Comparison of ENCODE assay signal across 34 cellular contexts in genomic region chr3:159926573-159926972, GRCh38.
"Had no signal": no experiment of that assay in that cellular context is flagged by ENCODE, and none has a peak within 500 bp of the region (broad histone marks: within the 10 kb centered on the region; RNA-seq: fewer than 3 reads in every experiment).

No MANE protein-coding gene starts in this region.

- H3K4me1 ChIP-seq: adrenal gland, breast epithelium had no signal

- H3K4me3 Mint-ChIP-seq: activated CD4-positive, alpha-beta memory T cell treated with anti-CD3 and anti-CD28 coated beads for 36 hours; activated CD4-positive, alpha-beta T cell treated with anti-CD3 and anti-CD28 coated beads for 36 hours; activated CD4-positive, alpha-beta T cell treated with anti-CD3 and anti-CD28 coated beads, Interleukin-2, amount 10 ng/mL, durations not matched to agents 24 days and 14 days; activated CD8-positive, alpha-beta memory T cell treated with anti-CD3 and anti-CD28 coated beads, Interleukin-2, amount 10 ng/mL, durations not matched to agents 7 days and 5 days; activated CD8-positive, alpha-beta T cell treated with anti-CD3 and anti-CD28 coated beads, Interleukin-2, amount 10 ng/mL, durations not matched to agents 7 days and 5 days; activated naive CD4-positive, alpha-beta T cell treated with anti-CD3 and anti-CD28 coated beads for 36 hours; activated naive CD4-positive, alpha-beta T cell treated with anti-CD3 and anti-CD28 coated beads, Interleukin-2, amount 50 U/mL, for 24 hours; activated naive CD8-positive, alpha-beta T cell treated with anti-CD3 and anti-CD28 coated beads for 36 hours; activated naive CD8-positive, alpha-beta T cell treated with anti-CD3 and anti-CD28 coated beads, Interleukin-2, amount 50 U/mL, for 24 hours; activated T-helper 1 cell treated with anti-CD3 and anti-CD28 coated beads, Interleukin-12 subunit alpha, Interleukin-12 subunit beta, Interleukin-2, Interleukin-4 antibody, amounts not matched to agents 30 ng/mL and 10 ng/mL and 1 ng/mL, durations not matched to agents 14 hours and 24 hours and 36 hours; effector memory CD8-positive, alpha-beta T cell had no signal

- H3K36me3 Mint-ChIP-seq: activated CD4-positive, alpha-beta memory T cell treated with anti-CD3 and anti-CD28 coated beads for 36 hours; activated CD8-positive, alpha-beta memory T cell treated with anti-CD3 and anti-CD28 coated beads, Interleukin-2, amount 10 ng/mL, durations not matched to agents 7 days and 5 days; activated naive CD4-positive, alpha-beta T cell treated with anti-CD3 and anti-CD28 coated beads, Interleukin-2, amount 50 U/mL, for 24 hours; activated naive CD8-positive, alpha-beta T cell treated with anti-CD3 and anti-CD28 coated beads for 36 hours had no signal

- H3K4me1 Mint-ChIP-seq: activated naive CD4-positive, alpha-beta T cell treated with anti-CD3 and anti-CD28 coated beads, Interleukin-2, amount 50 U/mL, for 24 hours had no signal

- H3K27me3 ChIP-seq: adrenal gland, body of pancreas, breast epithelium, cardiac muscle cell, esophagus squamous epithelium had no signal

- DNase-seq: activated CD4-positive, alpha-beta memory T cell treated with anti-CD3 and anti-CD28 coated beads for 36 hours; activated CD4-positive, alpha-beta T cell treated with anti-CD3 and anti-CD28 coated beads for 36 hours; activated CD4-positive, alpha-beta T cell treated with anti-CD3 and anti-CD28 coated beads, Interleukin-2, amount 10 ng/mL, durations not matched to agents 24 days and 14 days; activated CD4-positive, CD25-positive, alpha-beta regulatory T cell; activated CD4-positive, CD25-positive, alpha-beta regulatory T cell treated with anti-CD3 and anti-CD28 coated beads, Interleukin-2, amount 50 U/mL, for 72 hours; activated CD8-positive, alpha-beta memory T cell treated with anti-CD3 and anti-CD28 coated beads, Interleukin-2, amount 10 ng/mL, durations not matched to agents 7 days and 5 days; activated CD8-positive, alpha-beta memory T cell treated with anti-CD3 and anti-CD28 coated beads, Interleukin-2, amount 50 U/mL, for 4 hours; activated CD8-positive, alpha-beta T cell treated with anti-CD3 and anti-CD28 coated beads, Interleukin-2, amount 10 ng/mL, durations not matched to agents 7 days and 5 days; activated effector memory CD4-positive, alpha-beta T cell treated with anti-CD3 and anti-CD28 coated beads, Interleukin-2, amount 50 U/mL, for 16 hours; activated naive CD4-positive, alpha-beta T cell treated with anti-CD3 and anti-CD28 coated beads for 36 hours; activated naive CD8-positive, alpha-beta T cell treated with anti-CD3 and anti-CD28 coated beads for 36 hours; activated naive CD8-positive, alpha-beta T cell treated with anti-CD3 and anti-CD28 coated beads, Interleukin-2, amount 50 U/mL, for 24 hours; activated T-cell treated with anti-CD3 and anti-CD28 coated beads, Interleukin-2, amount 50 U/mL, for 1 hour; activated T-cell treated with anti-CD3 and anti-CD28 coated beads, Interleukin-2, amount 50 U/mL, for 48 hours; adrenal gland; amygdala; aorta; body of pancreas; central memory CD4-positive, alpha-beta T cell; cerebellar nuclear complex; dermis blood vessel endothelial cell; effector CD4-positive, alpha-beta T cell; effector memory CD8-positive, alpha-beta T cell; erythroblast; esophagus squamous epithelium; foreskin fibroblast; head of caudate nucleus; T-helper 2 cell had no signal

- H3K4me3 ChIP-seq: adrenal gland, body of pancreas, breast epithelium, cardiac muscle cell, coronary artery, esophagus squamous epithelium had no signal

- H3K36me3 ChIP-seq: adrenal gland, breast epithelium, cardiac muscle cell, esophagus squamous epithelium had no signal

- H3K27ac Mint-ChIP-seq: activated CD4-positive, alpha-beta memory T cell treated with anti-CD3 and anti-CD28 coated beads for 36 hours; activated CD4-positive, alpha-beta T cell treated with anti-CD3 and anti-CD28 coated beads for 36 hours; activated CD4-positive, alpha-beta T cell treated with anti-CD3 and anti-CD28 coated beads, Interleukin-2, amount 10 ng/mL, durations not matched to agents 24 days and 14 days; activated CD8-positive, alpha-beta memory T cell treated with anti-CD3 and anti-CD28 coated beads, Interleukin-2, amount 10 ng/mL, durations not matched to agents 7 days and 5 days; activated CD8-positive, alpha-beta T cell treated with anti-CD3 and anti-CD28 coated beads, Interleukin-2, amount 10 ng/mL, durations not matched to agents 7 days and 5 days; activated naive CD4-positive, alpha-beta T cell treated with anti-CD3 and anti-CD28 coated beads for 36 hours; activated naive CD4-positive, alpha-beta T cell treated with anti-CD3 and anti-CD28 coated beads, Interleukin-2, amount 50 U/mL, for 24 hours; activated naive CD8-positive, alpha-beta T cell treated with anti-CD3 and anti-CD28 coated beads for 36 hours; activated naive CD8-positive, alpha-beta T cell treated with anti-CD3 and anti-CD28 coated beads, Interleukin-2, amount 50 U/mL, for 24 hours; activated T-helper 1 cell treated with anti-CD3 and anti-CD28 coated beads, Interleukin-12 subunit alpha, Interleukin-12 subunit beta, Interleukin-2, Interleukin-4 antibody, amounts not matched to agents 30 ng/mL and 10 ng/mL and 1 ng/mL, durations not matched to agents 14 hours and 24 hours and 36 hours; activated T-helper 2 cell treated with anti-CD3 and anti-CD28 coated beads, Interferon-gamma antibody, Interleukin-2, Interleukin-4, amounts not matched to agents 10 μg/mL and 5 μg/mL and 100 μg/mL, durations not matched to agents 14 hours and 24 hours and 36 hours; effector memory CD8-positive, alpha-beta T cell had no signal

- ATAC-seq: activated CD4-positive, alpha-beta T cell treated with anti-CD3 and anti-CD28 coated beads for 36 hours; activated CD8-positive, alpha-beta memory T cell treated with anti-CD3 and anti-CD28 coated beads, Interleukin-2, amount 10 ng/mL, durations not matched to agents 7 days and 5 days; activated CD8-positive, alpha-beta T cell treated with anti-CD3 and anti-CD28 coated beads, Interleukin-2, amount 10 ng/mL, durations not matched to agents 7 days and 5 days; activated naive CD8-positive, alpha-beta T cell treated with anti-CD3 and anti-CD28 coated beads, Interleukin-2, amount 50 U/mL, for 24 hours; body of pancreas; effector memory CD8-positive, alpha-beta T cell had no signal

- H3K27ac ChIP-seq: adrenal gland, body of pancreas, breast epithelium, cardiac muscle cell, coronary artery, esophagus squamous epithelium had no signal

- H3K9me3 Mint-ChIP-seq: activated CD4-positive, alpha-beta memory T cell treated with anti-CD3 and anti-CD28 coated beads for 36 hours; activated naive CD4-positive, alpha-beta T cell treated with anti-CD3 and anti-CD28 coated beads for 36 hours; activated naive CD4-positive, alpha-beta T cell treated with anti-CD3 and anti-CD28 coated beads, Interleukin-2, amount 50 U/mL, for 24 hours; activated naive CD8-positive, alpha-beta T cell treated with anti-CD3 and anti-CD28 coated beads for 36 hours; activated naive CD8-positive, alpha-beta T cell treated with anti-CD3 and anti-CD28 coated beads, Interleukin-2, amount 50 U/mL, for 24 hours; activated T-helper 1 cell treated with anti-CD3 and anti-CD28 coated beads, Interleukin-12 subunit alpha, Interleukin-12 subunit beta, Interleukin-2, Interleukin-4 antibody, amounts not matched to agents 30 ng/mL and 10 ng/mL and 1 ng/mL, durations not matched to agents 14 hours and 24 hours and 36 hours; effector memory CD8-positive, alpha-beta T cell had no signal

- H3K27me3 Mint-ChIP-seq: activated CD4-positive, alpha-beta T cell treated with anti-CD3 and anti-CD28 coated beads for 36 hours; activated naive CD4-positive, alpha-beta T cell treated with anti-CD3 and anti-CD28 coated beads, Interleukin-2, amount 50 U/mL, for 24 hours; activated naive CD8-positive, alpha-beta T cell treated with anti-CD3 and anti-CD28 coated beads for 36 hours; activated naive CD8-positive, alpha-beta T cell treated with anti-CD3 and anti-CD28 coated beads, Interleukin-2, amount 50 U/mL, for 24 hours had no signal

- H3K9me3 ChIP-seq: adrenal gland, body of pancreas, breast epithelium, esophagus squamous epithelium had no signal
